In genomic region chr22:25697978-25698377, GRCh38 we compare ENCODE assay signal across 20 cellular contexts. TPM values are rescaled to one million over a fixed set of nuclear protein-coding genes. Genes with fewer than 3 reads are reported as not detected.
DNase-seq lines count a peak whose midpoint lies in the region; ATAC-seq and TF ChIP-seq lines count a peak whose summit lies in the region.
"Had no signal": no experiment of that assay in that cellular context is flagged by ENCODE, and none has a peak within 500 bp of the region (broad histone marks: within the 10 kb centered on the region; RNA-seq: fewer than 3 reads in every experiment).

No MANE protein-coding gene starts in this region.

- H3K4me3 ChIP-seq in transverse colon: no peak overlapping the region

- DNase-seq in T-helper 1 cell (no peak), HEK293T (ENCODE audit: extremely low spot score) (no peak), transverse colon (no peak)
- no peak for DNase-seq in natural killer cell treated with Interleukin-12 subunit alpha and Interleukin-12 subunit beta and Interleukin-15 and Interleukin-18, amount 100 ng/mL, for 72 hours (ENCODE audit: low spot score)
- DNase-seq: 8988T; Caco-2; CD4-positive, CD25-positive, alpha-beta regulatory T cell; H9; NCI-H1105; NCI-H1694; NCI-H2107; NCI-H510A treated with DMSO at 0.1 percent for 48 hours; NCI-H774; OCI-M1; Right ventricle myocardium superior had no signal

- H3K4me1 Mint-ChIP-seq in T-helper 1 cell treated with Interleukin-12 subunit alpha and Interleukin-12 subunit beta and Interleukin-4 antibody, amounts not matched to agents 30 μg/mL and 1 μg/mL, for 36 hours (ENCODE audit: low read depth): peaks cover 25% of the 10 kb centered on the region
- peaks cover 79% of the 10 kb centered on the region for H3K4me1 Mint-ChIP-seq in brain
- H3K4me1 Mint-ChIP-seq in stimulated activated memory B cell treated with anti-CD40 and anti-IgM and Interleukin-4, amounts not matched to agents 10 μg/mL and 1 μg/mL and 100 μg/mL, for 72 hours: peaks cover 8% of the 10 kb centered on the region
- H3K4me1 Mint-ChIP-seq in natural killer cell treated with Interleukin-12 subunit alpha and Interleukin-12 subunit beta and Interleukin-15 and Interleukin-18, amount 100 ng/mL, for 72 hours (ENCODE audit: low read depth in 2 of 2): peaks cover 0 to 1% of the 10 kb centered on the region in 2 donors

- no peak for TF ChIP-seq EP300 in transverse colon (IDR thresholded peaks at IDR 0.05; ENCODE audit: low read depth)

- H3K36me3 Mint-ChIP-seq in T-helper 1 cell treated with Interleukin-12 subunit alpha and Interleukin-12 subunit beta and Interleukin-4 antibody, amounts not matched to agents 30 μg/mL and 1 μg/mL, for 36 hours (ENCODE audit: low read depth): peaks cover 23% of the 10 kb centered on the region
- peaks cover 24% of the 10 kb centered on the region for H3K36me3 Mint-ChIP-seq in brain
- H3K36me3 Mint-ChIP-seq in stimulated activated memory B cell treated with anti-CD40 and anti-IgM and Interleukin-4, amounts not matched to agents 10 μg/mL and 1 μg/mL and 100 μg/mL, for 72 hours: peaks cover 41% of the 10 kb centered on the region
- no peaks in the 10 kb centered on the region for H3K36me3 Mint-ChIP-seq in natural killer cell treated with Interleukin-12 subunit alpha and Interleukin-12 subunit beta and Interleukin-15 and Interleukin-18, amount 100 ng/mL, for 72 hours

- intact Hi-C loops in transverse colon (cut with DNase I; ENCODE audit: low total_unique reads): no loop called here

- no peak overlapping the region for H3K4me3 Mint-ChIP-seq in T-helper 1 cell treated with Interleukin-12 subunit alpha and Interleukin-12 subunit beta and Interleukin-4 antibody, amounts not matched to agents 30 μg/mL and 1 μg/mL, for 36 hours
- no peak overlapping the region for H3K4me3 Mint-ChIP-seq in brain
- H3K4me3 Mint-ChIP-seq in stimulated activated memory B cell treated with anti-CD40 and anti-IgM and Interleukin-4, amounts not matched to agents 10 μg/mL and 1 μg/mL and 100 μg/mL, for 72 hours: no peak overlapping the region
- H3K4me3 Mint-ChIP-seq in natural killer cell treated with Interleukin-12 subunit alpha and Interleukin-12 subunit beta and Interleukin-15 and Interleukin-18, amount 100 ng/mL, for 72 hours: no peak overlapping the region
- H3K4me3 Mint-ChIP-seq: H9 had no signal

- H3K27me3 ChIP-seq in transverse colon: no peaks in the 10 kb centered on the region

- CTCF ChIA-PET in HEK293T (lab: Yijun Ruan, JAX): interaction anchor here (0.7 kb wide), 1 partner anchor 155 kb away, joined by 3 read pairs; no protein-coding TSS in a partner anchor

- H3K27me3 Mint-ChIP-seq in T-helper 1 cell treated with Interleukin-12 subunit alpha and Interleukin-12 subunit beta and Interleukin-4 antibody, amounts not matched to agents 30 μg/mL and 1 μg/mL, for 36 hours (ENCODE audit: low read depth): no peaks in the 10 kb centered on the region
- H3K27me3 Mint-ChIP-seq in brain: no peaks in the 10 kb centered on the region
- H3K27me3 Mint-ChIP-seq in stimulated activated memory B cell treated with anti-CD40 and anti-IgM and Interleukin-4, amounts not matched to agents 10 μg/mL and 1 μg/mL and 100 μg/mL, for 72 hours: no peaks in the 10 kb centered on the region
- H3K27me3 Mint-ChIP-seq in natural killer cell treated with Interleukin-12 subunit alpha and Interleukin-12 subunit beta and Interleukin-15 and Interleukin-18, amount 100 ng/mL, for 72 hours: peaks cover 0 to 23% of the 10 kb centered on the region in 2 donors
- H3K27me3 Mint-ChIP-seq: CD4-positive, CD25-positive, alpha-beta regulatory T cell had no signal

- TF ChIP-seq CTCF in brain (conservative IDR thresholded peaks at IDR 0.05): no peak
- no peak for TF ChIP-seq CTCF in transverse colon (IDR thresholded peaks at IDR 0.05)

- no peak for ATAC-seq in stimulated activated memory B cell treated with anti-CD40 and anti-IgM and Interleukin-4, amounts not matched to agents 10 μg/mL and 1 μg/mL and 100 μg/mL, for 72 hours
- no peak for ATAC-seq in natural killer cell treated with Interleukin-12 subunit alpha and Interleukin-12 subunit beta and Interleukin-15 and Interleukin-18, amount 100 ng/mL, for 72 hours
- no peak for ATAC-seq in GM19467 (IDR thresholded peaks at IDR 0.05; ENCODE audit: unreplicated experiment)

- no peaks in the 10 kb centered on the region for H3K9me3 Mint-ChIP-seq in T-helper 1 cell treated with Interleukin-12 subunit alpha and Interleukin-12 subunit beta and Interleukin-4 antibody, amounts not matched to agents 30 μg/mL and 1 μg/mL, for 36 hours
- no peaks in the 10 kb centered on the region for H3K9me3 Mint-ChIP-seq in brain
- no peaks in the 10 kb centered on the region for H3K9me3 Mint-ChIP-seq in stimulated activated memory B cell treated with anti-CD40 and anti-IgM and Interleukin-4, amounts not matched to agents 10 μg/mL and 1 μg/mL and 100 μg/mL, for 72 hours
- no peaks in the 10 kb centered on the region for H3K9me3 Mint-ChIP-seq in natural killer cell treated with Interleukin-12 subunit alpha and Interleukin-12 subunit beta and Interleukin-15 and Interleukin-18, amount 100 ng/mL, for 72 hours
- H3K9me3 Mint-ChIP-seq: CD4-positive, CD25-positive, alpha-beta regulatory T cell; H9 had no signal

- H3K27ac ChIP-seq in transverse colon: no peak overlapping the region

- 86 to 90% methylated on average over 2 of the region's 2 CpGs for WGBS in transverse colon (ENCODE audit: low coverage in 1 of 2), 2 donors

- in situ Hi-C loops in transverse colon (cut with MboI; ENCODE audit: low pct_ligation_motif_present in 1 of 4, low pct_unique_long_range_greater_than_20kb in 1 of 4, low sequenced_read_pairs in 3 of 4): no loop called here

- POLR2A ChIA-PET in HEK293T (lab: Yijun Ruan, JAX): no interaction called here

- peak overlapping the region; percentile 43 for H3K27ac Mint-ChIP-seq in T-helper 1 cell treated with Interleukin-12 subunit alpha and Interleukin-12 subunit beta and Interleukin-4 antibody, amounts not matched to agents 30 μg/mL and 1 μg/mL, for 36 hours
- H3K27ac Mint-ChIP-seq in brain: peak overlapping the region; percentile 37 to 89 (median 80)
- peak overlapping the region; percentile 17 for H3K27ac Mint-ChIP-seq in stimulated activated memory B cell treated with anti-CD40 and anti-IgM and Interleukin-4, amounts not matched to agents 10 μg/mL and 1 μg/mL and 100 μg/mL, for 72 hours
- H3K27ac Mint-ChIP-seq in natural killer cell treated with Interleukin-12 subunit alpha and Interleukin-12 subunit beta and Interleukin-15 and Interleukin-18, amount 100 ng/mL, for 72 hours: no peak overlapping the region

- TF ChIP-seq POLR2A in transverse colon (IDR thresholded peaks at IDR 0.05): no peak

- H3K4me1 ChIP-seq in transverse colon: no peaks in the 10 kb centered on the region
- H3K4me1 ChIP-seq: Caco-2 had no signal

- H3K36me3 ChIP-seq in transverse colon: no peaks in the 10 kb centered on the region

- H3K9me3 ChIP-seq in transverse colon: no peaks in the 10 kb centered on the region
- H3K9me3 ChIP-seq: Caco-2 had no signal

TF ChIP-seq in HEK293T, 16 proteins besides CTCF, POLR2A, EP300 and RAD21:
- TF ChIP-seq L3MBTL2 (conservative IDR thresholded peaks at IDR 0.05) (no peak), TARDBP (IDR thresholded peaks at IDR 0.05) (0 out of 2 replicates have a peak, but pooled peaks have one; percentile 30)
TF ChIP-seq in HEK293T: peak in this region for 1.

RNA-seq across cellular contexts. Expression of gene MYO18B, which starts 44.0 kb away (rescaled TPM):
- polyA plus RNA-seq in brain (ENCODE audit: insufficient read depth, low read depth, low replicate concordance): 2.6 TPM
- under 1 TPM in 1 of 4 donors, not detected in 3; 0.27 TPM for total RNA-seq in transverse colon
- total RNA-seq in natural killer cell treated with Interleukin-12 subunit alpha and Interleukin-12 subunit beta and Interleukin-15 and Interleukin-18, amount 100 ng/mL, for 72 hours: 1 to 10 TPM in 1 of 2 donors, under 1 TPM in 1; 0.43 to 1.0 TPM
- polyA plus RNA-seq: AG04450 had no signal

Comparison
In these comparisons a context has a peak if more than half of its experiments do, and no peak if none do; other contexts are left out.
1. H3K27ac Mint-ChIP-seq: peak in T-helper 1 cell treated with Interleukin-12 subunit alpha and Interleukin-12 subunit beta and Interleukin-4 antibody, amounts not matched to agents 30 μg/mL and 1 μg/mL, for 36 hours (single experiment), brain (5 of 5) and stimulated activated memory B cell treated with anti-CD40 and anti-IgM and Interleukin-4, amounts not matched to agents 10 μg/mL and 1 μg/mL and 100 μg/mL, for 72 hours (single experiment); none in natural killer cell treated with Interleukin-12 subunit alpha and Interleukin-12 subunit beta and Interleukin-15 and Interleukin-18, amount 100 ng/mL, for 72 hours (0 of 2).